In genomic region chr5:55338810-55339243, GRCh38 we compare ENCODE assay signal across 10 cellular contexts. TPM values are rescaled to one million over a fixed set of nuclear protein-coding genes. Genes with fewer than 3 reads are reported as not detected.
DNase-seq lines count a peak whose midpoint lies in the region; ATAC-seq and TF ChIP-seq lines count a peak whose summit lies in the region.
"Had no signal": no experiment of that assay in that cellular context is flagged by ENCODE, and none has a peak within 500 bp of the region (broad histone marks: within the 10 kb centered on the region; RNA-seq: fewer than 3 reads in every experiment).

No MANE protein-coding gene starts in this region.

- H3K27ac Mint-ChIP-seq in activated CD4-positive, alpha-beta T cell treated with anti-CD3 and anti-CD28 coated beads for 36 hours = peak overlapping the region; percentile 42
- peak overlapping the region; percentile 4 to 71 for H3K27ac Mint-ChIP-seq in natural killer cell
- H3K27ac Mint-ChIP-seq: type B pancreatic cell had no signal

- H3K4me3 ChIP-seq in GM12865 (ENCODE audit: low read depth, low read length) (no peak overlapping the region), lower leg skin (ENCODE audit: low read depth, poor library complexity, severe bottlenecking) (no peak overlapping the region)

- TF ChIP-seq CTCF in GM12865 (IDR thresholded peaks at IDR 0.05; ENCODE audit: insufficient read depth, low read depth, low read length, missing control alignments) (no peak), natural killer cell (IDR thresholded peaks at IDR 0.05) (no peak), lower leg skin (IDR thresholded peaks at IDR 0.05) (no peak)

- peaks cover 28% of the 10 kb centered on the region for H3K4me1 Mint-ChIP-seq in activated CD4-positive, alpha-beta T cell treated with anti-CD3 and anti-CD28 coated beads for 36 hours
- peaks cover 6 to 14% of the 10 kb centered on the region in 2 donors for H3K4me1 Mint-ChIP-seq in natural killer cell

- H3K9me3 Mint-ChIP-seq in activated CD4-positive, alpha-beta T cell treated with anti-CD3 and anti-CD28 coated beads for 36 hours (ENCODE audit: low read depth) = no peaks in the 10 kb centered on the region
- no peaks in the 10 kb centered on the region for H3K9me3 Mint-ChIP-seq in natural killer cell
- H3K9me3 Mint-ChIP-seq: type B pancreatic cell had no signal

- POLR2A ChIA-PET in activated CD4-positive, alpha-beta T cell treated with anti-CD3 and anti-CD28 coated beads for 36 hours (lab: Charles Lee) = interaction anchor here (0.6 to 1.0 kb wide), 3 partner anchors 12 to 132 kb away, joined by 3 to 8 read pairs (median 4); no protein-coding TSS in a partner anchor

- 75 to 82% methylated on average over 5 of the region's 5 CpGs for WGBS in lower leg skin, 2 donors

- peaks cover 35% of the 10 kb centered on the region for H3K36me3 Mint-ChIP-seq in activated CD4-positive, alpha-beta T cell treated with anti-CD3 and anti-CD28 coated beads for 36 hours (ENCODE audit: low read depth)
- peaks cover 6% of the 10 kb centered on the region for H3K36me3 Mint-ChIP-seq in natural killer cell

- intact Hi-C loops in activated CD4-positive, alpha-beta T cell treated with anti-CD3 and anti-CD28 coated beads for 36 hours (cut with DNase I, micrococcal nuclease) = loop anchor here in 1 of 2 experiments (2.0 kb wide), 1 partner anchor 26 kb away; no protein-coding TSS in a partner anchor
- intact Hi-C loops in natural killer cell (cut with micrococcal nuclease) = no loop called here
- intact Hi-C loops in lower leg skin (cut with DNase I; ENCODE audit: low total_unique reads) = no loop called here

- TF ChIP-seq POLR2A in lower leg skin (IDR thresholded peaks at IDR 0.05) = no peak

- DNase-seq in GM12865 (ENCODE audit: low read depth) (peak; percentile 61), natural killer cell (no peak), lower leg skin (ENCODE audit: low spot score in 2 of 2) (no peak), D341Med (ENCODE audit: low spot score) (no peak), AML-193 (lab: John Stamatoyannopoulos, UW) (no peak), DMS53 treated with DMSO at 0.1 percent for 48 hours (lab: John Stamatoyannopoulos, UW; ENCODE audit: unreplicated experiment) (no peak)
- peak; percentile 83 for DNase-seq in activated CD4-positive, alpha-beta T cell treated with anti-CD3 and anti-CD28 coated beads for 36 hours
- DNase-seq: NCI-H510A treated with DMSO at 0.1 percent for 48 hours had no signal

- CTCF ChIA-PET in activated CD4-positive, alpha-beta T cell treated with anti-CD3 and anti-CD28 coated beads for 36 hours (lab: Charles Lee) = interaction anchor here (0.6 to 1.5 kb wide), 3 partner anchors 10 to 101 kb away, joined by 4 to 5 read pairs (median 4); partner anchors contain the start of gene DHX29

- peak overlapping the region; percentile 4 for H3K4me3 Mint-ChIP-seq in activated CD4-positive, alpha-beta T cell treated with anti-CD3 and anti-CD28 coated beads for 36 hours
- no peak overlapping the region for H3K4me3 Mint-ChIP-seq in natural killer cell
- H3K4me3 Mint-ChIP-seq: type B pancreatic cell had no signal

- H3K27me3 Mint-ChIP-seq in activated CD4-positive, alpha-beta T cell treated with anti-CD3 and anti-CD28 coated beads for 36 hours = no peaks in the 10 kb centered on the region
- H3K27me3 Mint-ChIP-seq in natural killer cell (ENCODE audit: low read depth in 2 of 2) = no peaks in the 10 kb centered on the region
- H3K27me3 Mint-ChIP-seq: type B pancreatic cell had no signal

- ATAC-seq in GM21717 (IDR thresholded peaks at IDR 0.05; ENCODE audit: unreplicated experiment) (peak; percentile 63), natural killer cell (no peak)
- ATAC-seq in activated CD4-positive, alpha-beta T cell treated with anti-CD3 and anti-CD28 coated beads for 36 hours = peak; percentile 89

RNA-seq across cellular contexts. Expression of gene MTREX, which starts 31.0 kb away (rescaled TPM):
- 100 to 1,000 TPM in 1 of 2 experiments, 10 to 100 TPM in 1; 98.2 to 106 TPM for total RNA-seq in activated CD4-positive, alpha-beta T cell treated with anti-CD3 and anti-CD28 coated beads for 36 hours
- total RNA-seq in natural killer cell = 10 to 100 TPM; 64.5 to 82.2 (median 77.6) TPM
- total RNA-seq in lower leg skin = 10 to 100 TPM; 50.7 to 68.3 (median 64.1) TPM

RNA-seq across cellular contexts. Expression of gene DHX29, which starts 31.3 kb away (rescaled TPM):
- 10 to 100 TPM; 12.1 to 12.9 TPM for total RNA-seq in activated CD4-positive, alpha-beta T cell treated with anti-CD3 and anti-CD28 coated beads for 36 hours
- 10 to 100 TPM; 16.7 to 22.0 (median 19.3) TPM for total RNA-seq in natural killer cell
- total RNA-seq in lower leg skin = 10 to 100 TPM; 24.2 to 27.9 (median 25.4) TPM

Comparison
In these comparisons a context has a peak if more than half of its experiments do, and no peak if none do; other contexts are left out.
1. DNase-seq: peak in GM12865 (single experiment) and activated CD4-positive, alpha-beta T cell treated with anti-CD3 and anti-CD28 coated beads for 36 hours (single experiment); none in natural killer cell (single experiment), lower leg skin (0 of 2), D341Med (single experiment), AML-193 (0 of 2) and DMS53 treated with DMSO at 0.1 percent for 48 hours (single experiment).
2. ATAC-seq: peak in GM21717 (single experiment) and activated CD4-positive, alpha-beta T cell treated with anti-CD3 and anti-CD28 coated beads for 36 hours (single experiment); none in natural killer cell (0 of 3).